Comparison of ENCODE assay signal across 9 cellular contexts in the genomic region with DNA sequence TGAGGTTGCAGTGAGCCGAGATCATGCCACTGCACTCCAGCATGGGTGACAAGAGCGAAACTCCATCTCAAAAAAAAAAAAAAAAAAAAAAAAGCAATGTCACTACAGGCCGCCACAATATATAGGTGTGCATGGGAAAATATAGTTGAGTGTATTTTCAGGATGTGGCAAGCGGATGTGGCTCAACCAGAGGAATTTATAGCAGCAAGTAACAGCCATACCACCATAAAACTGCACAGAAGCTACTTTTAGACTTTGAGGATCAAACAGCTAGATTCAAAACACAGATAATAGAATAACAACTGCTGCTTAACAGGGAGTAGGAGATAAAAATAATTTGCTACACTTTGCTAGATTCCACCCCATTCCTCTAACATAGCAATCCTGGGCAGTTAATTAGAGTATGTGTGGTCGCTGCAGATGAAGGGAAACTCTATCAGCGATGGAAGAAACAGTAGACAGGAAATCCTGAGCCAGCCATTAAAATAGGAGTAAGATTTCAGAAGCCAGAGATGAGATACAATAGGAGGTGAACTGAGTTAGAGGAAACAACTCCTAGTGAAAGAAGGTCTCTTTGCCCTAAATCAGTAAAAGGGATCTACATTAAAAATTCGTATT.
A peak's percentile ranks its signal among the peaks of the same experiment; 100 is the strongest.
DNase-seq lines count a peak whose midpoint lies in the region; ATAC-seq and TF ChIP-seq lines count a peak whose summit lies in the region.
"Had no signal": no experiment of that assay in that cellular context is flagged by ENCODE, and none has a peak within 500 bp of the region (broad histone marks: within the 10 kb centered on the region; RNA-seq: fewer than 3 reads in every experiment).

No MANE protein-coding gene starts in this region.

- no peak overlapping the region for H3K9ac ChIP-seq in endodermal cell (ENCODE audit: extremely low read depth, low read length, poor library complexity, severe bottlenecking)

- WGBS in endodermal cell (ENCODE audit: insufficient coverage in 1 of 2, insufficient read length in 1 of 2), 2 experiments: 91% methylated on average over 2 to 4 of the region's 7 CpGs

- peaks cover 42% of the 10 kb centered on the region for H3K4me1 Mint-ChIP-seq in activated naive CD8-positive, alpha-beta T cell treated with anti-CD3 and anti-CD28 coated beads, Interleukin-2, amount 10 ng/mL, durations not matched to agents 7 days and 5 days
- no peaks in the 10 kb centered on the region for H3K4me1 Mint-ChIP-seq in endodermal cell

- peak overlapping the region; percentile 84 for H3K27ac Mint-ChIP-seq in activated naive CD8-positive, alpha-beta T cell treated with anti-CD3 and anti-CD28 coated beads, Interleukin-2, amount 10 ng/mL, durations not matched to agents 7 days and 5 days
- no peak overlapping the region for H3K27ac Mint-ChIP-seq in endodermal cell

- ATAC-seq in GM21381 (IDR thresholded peaks at IDR 0.05; ENCODE audit: unreplicated experiment): peak; percentile 70
- peak; percentile 84 for ATAC-seq in activated naive CD8-positive, alpha-beta T cell treated with anti-CD3 and anti-CD28 coated beads, Interleukin-2, amount 10 ng/mL, durations not matched to agents 7 days and 5 days (ENCODE audit: low read depth)

- peaks cover under 1% of the 10 kb centered on the region for H3K9me3 Mint-ChIP-seq in activated naive CD8-positive, alpha-beta T cell treated with anti-CD3 and anti-CD28 coated beads, Interleukin-2, amount 10 ng/mL, durations not matched to agents 7 days and 5 days
- no peaks in the 10 kb centered on the region for H3K9me3 Mint-ChIP-seq in endodermal cell

- H3K36me3 ChIP-seq in endodermal cell (ENCODE audit: control insufficient read depth, insufficient read depth, low read length): no peaks in the 10 kb centered on the region

- DNase-seq in EH (ENCODE audit: low read depth) (peak; percentile 26), HL-60 (ENCODE audit: low read depth in 1 of 2, low spot score in 1 of 2) (peak in 1 of 2 experiments; percentile 42), midbrain (lab: John Stamatoyannopoulos, UW) (no peak), kidney tubule cell (ENCODE audit: low spot score) (no peak), endodermal cell (no peak), DMS153 (lab: John Stamatoyannopoulos, UW) (no peak)
- no peak for DNase-seq in activated naive CD8-positive, alpha-beta T cell treated with anti-CD3 and anti-CD28 coated beads, Interleukin-2, amount 10 ng/mL, durations not matched to agents 7 days and 5 days
- DNase-seq: NCI-H1436 had no signal

- H3K27me3 ChIP-seq in HL-60 (ENCODE audit: insufficient read depth, poor library complexity, severe bottlenecking) (no peaks in the 10 kb centered on the region), endodermal cell (ENCODE audit: control insufficient read depth, insufficient read depth, low read length, poor library complexity, severe bottlenecking) (no peaks in the 10 kb centered on the region)

- H3K4me3 ChIP-seq in HL-60 (replicated peaks; ENCODE audit: insufficient read depth, low read length) (no peak overlapping the region), endodermal cell (ENCODE audit: low read length) (no peak overlapping the region)

- TF ChIP-seq CTCF in HL-60 (IDR thresholded peaks at IDR 0.05; ENCODE audit: insufficient read depth, low read length): no peak
- TF ChIP-seq CTCF in endodermal cell (conservative IDR thresholded peaks at IDR 0.05): no peak

- no peaks in the 10 kb centered on the region for H3K27me3 Mint-ChIP-seq in activated naive CD8-positive, alpha-beta T cell treated with anti-CD3 and anti-CD28 coated beads, Interleukin-2, amount 10 ng/mL, durations not matched to agents 7 days and 5 days
- no peaks in the 10 kb centered on the region for H3K27me3 Mint-ChIP-seq in endodermal cell (ENCODE audit: insufficient read depth)

- H3K9me3 ChIP-seq in endodermal cell (ENCODE audit: control insufficient read depth, low read length): no peaks in the 10 kb centered on the region

- peak overlapping the region; percentile 69 for H3K27ac ChIP-seq in HL-60 (replicated peaks)
- H3K27ac ChIP-seq in endodermal cell (ENCODE audit: low read depth, low read length): no peak overlapping the region

- peaks cover 3% of the 10 kb centered on the region for H3K36me3 Mint-ChIP-seq in activated naive CD8-positive, alpha-beta T cell treated with anti-CD3 and anti-CD28 coated beads, Interleukin-2, amount 10 ng/mL, durations not matched to agents 7 days and 5 days
- H3K36me3 Mint-ChIP-seq in endodermal cell (ENCODE audit: low read depth): no peaks in the 10 kb centered on the region

- no peaks in the 10 kb centered on the region for H3K4me1 ChIP-seq in endodermal cell (ENCODE audit: control insufficient read depth, insufficient read depth, low read length)

- POLR2A ChIA-PET in activated naive CD8-positive, alpha-beta T cell treated with anti-CD3 and anti-CD28 coated beads, Interleukin-2, amount 10 ng/mL, durations not matched to agents 7 days and 5 days (lab: Charles Lee): interaction anchor here (0.6 to 4.9 kb wide), 4 partner anchors 13 to 318 kb away, joined by 6 to 40 read pairs (median 16); partner anchors contain the start of gene STT3B

- peak overlapping the region; percentile 76 for H3K4me3 Mint-ChIP-seq in activated naive CD8-positive, alpha-beta T cell treated with anti-CD3 and anti-CD28 coated beads, Interleukin-2, amount 10 ng/mL, durations not matched to agents 7 days and 5 days
- no peak overlapping the region for H3K4me3 Mint-ChIP-seq in endodermal cell
